In the genomic region with DNA sequence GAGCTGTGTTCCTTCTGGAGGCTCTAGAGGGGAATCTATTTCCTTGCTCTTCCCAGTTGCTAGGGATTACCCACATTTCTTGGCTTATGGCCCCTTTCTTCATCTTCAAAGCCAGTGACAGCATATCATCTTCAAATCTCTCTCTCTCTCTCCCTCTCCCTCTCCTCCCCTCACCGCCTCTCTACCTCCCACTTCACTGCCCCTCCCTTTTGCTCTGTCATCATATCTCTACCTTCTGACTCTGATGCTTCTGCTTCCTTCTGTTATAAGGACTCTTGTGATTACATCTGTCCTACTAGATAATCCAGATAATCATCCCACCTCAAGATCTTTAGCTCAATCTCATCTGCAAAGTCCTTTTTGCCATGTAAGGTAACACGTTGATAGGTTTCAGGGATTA, we compare ENCODE assay signal across 11 cellular contexts.
DNase-seq lines count a peak whose midpoint lies in the region; ATAC-seq and FAIRE-seq lines count a peak whose summit lies in the region.
"Had no signal": no experiment of that assay in that cellular context is flagged by ENCODE, and none has a peak within 500 bp of the region (broad histone marks: within the 10 kb centered on the region; RNA-seq: fewer than 3 reads in every experiment).

No MANE protein-coding gene starts in this region.

- no peaks in the 10 kb centered on the region for H3K27me3 Mint-ChIP-seq in activated naive CD4-positive, alpha-beta T cell treated with anti-CD3 and anti-CD28 coated beads, Interleukin-2, amount 10 ng/mL, durations not matched to agents 7 days and 5 days
- H3K27me3 Mint-ChIP-seq in T-cell, result peaks cover 0 to 16% of the 10 kb centered on the region in 2 donors

- peaks cover 2% of the 10 kb centered on the region for H3K36me3 Mint-ChIP-seq in activated naive CD4-positive, alpha-beta T cell treated with anti-CD3 and anti-CD28 coated beads, Interleukin-2, amount 10 ng/mL, durations not matched to agents 7 days and 5 days
- H3K36me3 Mint-ChIP-seq in T-cell, result no peaks in the 10 kb centered on the region

- ATAC-seq in HG02610 (IDR thresholded peaks at IDR 0.05; ENCODE audit: unreplicated experiment) (peak; percentile 32), T-cell (replicated peaks in 1 of 4) (peak in 3 of 4 experiments; percentile 44 to 58 (median 53))

- no peak overlapping the region for H3K4me2 ChIP-seq in neuronal stem cell (ENCODE audit: insufficient read depth, low read length, poor library complexity, severe bottlenecking)

- H3K9ac ChIP-seq in rectal smooth muscle tissue (ENCODE audit: low read length) (no peak overlapping the region), neuronal stem cell (ENCODE audit: low read depth, low read length, poor library complexity) (no peak overlapping the region)

- H3K79me1 ChIP-seq in neuronal stem cell (ENCODE audit: low read depth, low read length), result no peaks in the 10 kb centered on the region

- no peak overlapping the region for H2BK120ac ChIP-seq in neuronal stem cell (ENCODE audit: low read depth, low read length)

- H3K23ac ChIP-seq in neuronal stem cell (ENCODE audit: low read depth, low read length, poor library complexity), result no peak overlapping the region

- no CpG with 5 or more reads among the region's 2 CpGs for WGBS in neuronal stem cell (ENCODE audit: extremely low coverage in 2 of 2, insufficient read length in 2 of 2, insufficient replicate concordance in 1 of 2), 2 donors

- CTCF ChIA-PET in activated naive CD4-positive, alpha-beta T cell treated with anti-CD3 and anti-CD28 coated beads, Interleukin-2, amount 10 ng/mL, durations not matched to agents 7 days and 5 days (lab: Charles Lee), result interaction anchor here (1.0 kb wide), 1 partner anchor 13 kb away, joined by 3 read pairs; no protein-coding TSS in a partner anchor
- CTCF ChIA-PET in T-cell (lab: Charles Lee), result interaction anchor here in 1 of 2 donors (0.5 to 0.7 kb wide), 2 partner anchors 21 to 256 kb away, joined by 3 to 12 read pairs; no protein-coding TSS in a partner anchor

- H3K14ac ChIP-seq in neuronal stem cell (ENCODE audit: low read length), result no peak overlapping the region

- H3K27ac ChIP-seq in rectal smooth muscle tissue (ENCODE audit: low read depth, low read length) (peak overlapping the region; percentile 56), neuronal stem cell (replicated peaks; ENCODE audit: low read length) (no peak overlapping the region)

- H3K4me1 ChIP-seq in rectal smooth muscle tissue (ENCODE audit: control insufficient read depth, insufficient read depth, low read length) (peaks cover 6% of the 10 kb centered on the region), neuronal stem cell (ENCODE audit: control insufficient read depth in 2 of 2, insufficient read depth in 1 of 2, low read depth in 1 of 2, low read length in 2 of 2) (no peaks in the 10 kb centered on the region)

- H2BK15ac ChIP-seq in neuronal stem cell (ENCODE audit: low read length), result no peak overlapping the region

- H3K36me3 ChIP-seq in rectal smooth muscle tissue (ENCODE audit: control insufficient read depth, insufficient read depth, low read length), result no peaks in the 10 kb centered on the region
- no peaks in the 10 kb centered on the region for H3K36me3 ChIP-seq in neuronal stem cell (replicated peaks in 1 of 2; ENCODE audit: control insufficient read depth in 2 of 2, insufficient read depth in 2 of 2, low read length in 2 of 2)
- H3K36me3 ChIP-seq: MG63 had no signal

- no peak overlapping the region for H3K4me3 Mint-ChIP-seq in activated naive CD4-positive, alpha-beta T cell treated with anti-CD3 and anti-CD28 coated beads, Interleukin-2, amount 10 ng/mL, durations not matched to agents 7 days and 5 days
- H3K4me3 Mint-ChIP-seq in T-cell, result peak overlapping the region; percentile 39 to 59 (median 53)

- H3K4me1 Mint-ChIP-seq in activated naive CD4-positive, alpha-beta T cell treated with anti-CD3 and anti-CD28 coated beads, Interleukin-2, amount 10 ng/mL, durations not matched to agents 7 days and 5 days, result peaks cover 37% of the 10 kb centered on the region
- H3K4me1 Mint-ChIP-seq in T-cell, result peaks cover 25 to 45% (median 42%) of the 10 kb centered on the region in 3 donors

- peaks cover 2% of the 10 kb centered on the region for H3K9me3 Mint-ChIP-seq in activated naive CD4-positive, alpha-beta T cell treated with anti-CD3 and anti-CD28 coated beads, Interleukin-2, amount 10 ng/mL, durations not matched to agents 7 days and 5 days
- H3K9me3 Mint-ChIP-seq in T-cell, result no peaks in the 10 kb centered on the region

- H3K9me3 ChIP-seq in neuronal stem cell (replicated peaks in 1 of 2; ENCODE audit: control insufficient read depth in 2 of 2, insufficient read depth in 1 of 2, low read depth in 1 of 2, low read length in 2 of 2), result no peaks in the 10 kb centered on the region
- H3K9me3 ChIP-seq: MG63 had no signal

- no peak overlapping the region for H3K4ac ChIP-seq in neuronal stem cell (ENCODE audit: low read length)

- H2BK5ac ChIP-seq in neuronal stem cell (ENCODE audit: low read length), result no peak overlapping the region

- POLR2A ChIA-PET in T-cell (lab: Charles Lee), result interaction anchor here in 1 of 2 donors (0.6 kb wide), 1 partner anchor 851 kb away, joined by 3 read pairs; no protein-coding TSS in a partner anchor

- no peak for FAIRE-seq in urothelium cell line (lab: Jason Lieb, UNC)

- no peak overlapping the region for H4K91ac ChIP-seq in neuronal stem cell (ENCODE audit: low read depth, low read length, poor library complexity)

- no peak overlapping the region for H2AFZ ChIP-seq in neuronal stem cell (ENCODE audit: low read length)

- H3K4me3 ChIP-seq in rectal smooth muscle tissue (ENCODE audit: low read length), result no peak overlapping the region
- no peak overlapping the region for H3K4me3 ChIP-seq in neuronal stem cell (ENCODE audit: low read length in 2 of 2)
- H3K4me3 ChIP-seq: MG63 had no signal

- H2BK12ac ChIP-seq in neuronal stem cell (ENCODE audit: low read length), result no peak overlapping the region

- DNase-seq in activated naive CD4-positive, alpha-beta T cell treated with Interleukin-2 at 50 U/mL for 16 hours, result peak; percentile 19
- DNase-seq in activated naive CD4-positive, alpha-beta T cell treated with anti-CD3 and anti-CD28 coated beads, Interleukin-2, amount 10 ng/mL, durations not matched to agents 7 days and 5 days, result no peak
- DNase-seq in T-cell, result no peak
- no peak for DNase-seq in neuronal stem cell (ENCODE audit: low spot score)
- no peak for DNase-seq in NCI-H345 treated with DMSO at 0.1 percent for 48 hours (lab: John Stamatoyannopoulos, UW; ENCODE audit: unreplicated experiment)
- DNase-seq in urothelium cell line (ENCODE audit: low spot score), result no peak
- DNase-seq: MG63, NCI-H2171 treated with DMSO at 0.1 percent for 48 hours, OCI-M1 had no signal

- no peak overlapping the region for H3K18ac ChIP-seq in neuronal stem cell (ENCODE audit: low read length)

- H3K27me3 ChIP-seq in rectal smooth muscle tissue (ENCODE audit: control insufficient read depth, insufficient read depth, low read length), result no peaks in the 10 kb centered on the region
- H3K27me3 ChIP-seq in neuronal stem cell (ENCODE audit: control insufficient read depth in 3 of 3, insufficient read depth in 3 of 3, low read depth in 1 of 3, low read length in 3 of 3), result no peaks in the 10 kb centered on the region
- H3K27me3 ChIP-seq: MG63 had no signal

- no peak overlapping the region for H3K27ac Mint-ChIP-seq in activated naive CD4-positive, alpha-beta T cell treated with anti-CD3 and anti-CD28 coated beads, Interleukin-2, amount 10 ng/mL, durations not matched to agents 7 days and 5 days
- H3K27ac Mint-ChIP-seq in T-cell, result peak overlapping the region in 1 of 2 donors; percentile 12

- no peak overlapping the region for H4K8ac ChIP-seq in neuronal stem cell (ENCODE audit: low read depth, low read length)

- no peak overlapping the region for H2AK5ac ChIP-seq in neuronal stem cell (ENCODE audit: low read depth, low read length)
